ENCODE assay signal across 10 cellular contexts in the genomic region with DNA sequence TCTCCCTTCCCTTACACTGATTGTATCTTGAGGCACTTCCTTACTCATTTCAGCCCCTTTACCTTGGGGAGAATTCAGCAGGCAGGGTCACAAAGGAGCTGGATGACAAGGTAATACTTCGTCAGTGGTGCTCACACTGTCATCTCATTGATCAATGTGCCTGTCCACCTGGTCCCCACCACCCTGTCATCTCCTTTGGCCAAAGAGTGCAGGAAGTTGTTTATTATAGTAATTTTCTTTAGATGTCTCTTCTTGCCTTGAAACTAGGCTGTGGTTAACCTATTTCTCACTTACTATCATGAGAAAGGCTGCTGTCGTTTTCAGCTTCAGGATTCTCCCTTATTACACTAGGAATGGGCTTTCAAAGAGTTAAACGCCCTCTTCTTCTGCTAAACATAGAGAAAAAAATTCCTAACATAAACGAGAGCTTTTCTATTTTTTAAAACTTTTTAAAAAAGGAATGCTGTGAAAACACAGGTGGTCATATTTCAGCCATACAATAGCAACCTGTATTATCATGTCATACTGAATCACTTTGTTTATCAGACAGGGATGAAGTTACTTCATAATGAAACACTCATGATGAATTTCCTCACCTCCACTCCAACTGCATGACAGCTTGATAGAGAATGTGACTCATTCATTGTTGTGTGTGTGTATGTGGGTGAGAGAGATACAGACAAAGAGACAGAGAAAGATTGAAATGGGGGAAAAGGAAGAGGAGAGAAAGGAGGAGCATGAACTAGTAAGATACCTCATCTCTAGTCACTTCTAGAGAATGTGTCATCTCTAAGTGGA.
A peak's percentile ranks its signal among the peaks of the same experiment; 100 is the strongest.
DNase-seq lines count a peak whose midpoint lies in the region; ATAC-seq and TF ChIP-seq lines count a peak whose summit lies in the region.
"Had no signal": no experiment of that assay in that cellular context is flagged by ENCODE, and none has a peak within 500 bp of the region (broad histone marks: within the 10 kb centered on the region; RNA-seq: fewer than 3 reads in every experiment).

No MANE protein-coding gene starts in this region.

- H3K27me3 ChIP-seq in fibroblast of lung (ENCODE audit: control insufficient read depth, insufficient read depth, low read length), result no peaks in the 10 kb centered on the region
- no peaks in the 10 kb centered on the region for H3K27me3 ChIP-seq in CD8-positive, alpha-beta T cell (ENCODE audit: insufficient read depth, low read length)
- H3K27me3 ChIP-seq: Peyer's patch had no signal

- no peak overlapping the region for H3K4me3 ChIP-seq in fibroblast of lung (replicated peaks in 1 of 4; ENCODE audit: control extremely low read depth in 1 of 4, insufficient read depth in 1 of 4, low read depth in 3 of 4, low read length in 4 of 4)
- H3K4me3 ChIP-seq in CD8-positive, alpha-beta T cell (ENCODE audit: low read depth, low read length), result no peak overlapping the region
- H3K4me3 ChIP-seq: Peyer's patch had no signal

- H3K27me3 Mint-ChIP-seq in CD8-positive, alpha-beta T cell (ENCODE audit: low read depth), result no peaks in the 10 kb centered on the region

- H3K9me3 ChIP-seq in fibroblast of lung (ENCODE audit: control insufficient read depth, insufficient read depth, low read depth, low read length), result no peaks in the 10 kb centered on the region
- H3K9me3 ChIP-seq in CD8-positive, alpha-beta T cell (ENCODE audit: low read length), result no peaks in the 10 kb centered on the region
- H3K9me3 ChIP-seq: Peyer's patch had no signal

- ATAC-seq in activated naive CD4-positive, alpha-beta T cell treated with anti-CD3 and anti-CD28 coated beads, Interleukin-2, amount 50 U/mL, for 72 hours, result peak; percentile 91
- ATAC-seq in CD8-positive, alpha-beta T cell, result no peak

- H3K4me1 Mint-ChIP-seq in CD8-positive, alpha-beta T cell (ENCODE audit: low read depth), result no peaks in the 10 kb centered on the region

- intact Hi-C loops in CD8-positive, alpha-beta T cell (cut with DNase I, micrococcal nuclease), result no loop called here

- POLR2A ChIA-PET in RWPE1 (lab: Yijun Ruan, JAX; ENCODE audit: low non-redundant PET), result no interaction called here
- POLR2A ChIA-PET in CD8-positive, alpha-beta T cell (lab: Charles Lee), result no interaction called here

- no peak overlapping the region for H3K9ac ChIP-seq in fibroblast of lung (ENCODE audit: insufficient read depth, low read length)

- peak in 1 of 2 donors; percentile 50 for DNase-seq in activated naive CD4-positive, alpha-beta T cell treated with anti-CD3 and anti-CD28 coated beads, Interleukin-2, amount 50 U/mL, for 72 hours (ENCODE audit: low spot score in 2 of 2)
- no peak for DNase-seq in activated naive CD4-positive, alpha-beta T cell treated with Interleukin-2 at 50 U/mL for 16 hours
- DNase-seq in RWPE1 (ENCODE audit: low spot score), result peak; percentile 55
- peak; percentile 21 to 90 for DNase-seq in fibroblast of lung (ENCODE audit: low read depth in 2 of 2)
- DNase-seq in stromal cell of bone marrow (ENCODE audit: low read depth), result peak; percentile 28
- no peak for DNase-seq in CD8-positive, alpha-beta T cell
- DNase-seq in SIG-M5 treated with dmso at 0.1 percent for 504 hours (lab: John Stamatoyannopoulos, UW; ENCODE audit: unreplicated experiment), result no peak
- DNase-seq in NK-92 (lab: John Stamatoyannopoulos, UW; ENCODE audit: unreplicated experiment), result no peak
- DNase-seq: COR-L47, Peyer's patch had no signal

- H2AFZ ChIP-seq in fibroblast of lung (ENCODE audit: low read length), result no peak overlapping the region

- H4K20me1 ChIP-seq in fibroblast of lung (ENCODE audit: control insufficient read depth, extremely low read depth, insufficient read depth, low read length), result no peaks in the 10 kb centered on the region

- H3K4me3 Mint-ChIP-seq in CD8-positive, alpha-beta T cell, result no peak overlapping the region

- H3K4me2 ChIP-seq in fibroblast of lung (ENCODE audit: extremely low read depth, insufficient read depth, low read length), result no peak overlapping the region

- H3K4me1 ChIP-seq in fibroblast of lung (ENCODE audit: control insufficient read depth, extremely low read depth, insufficient read depth, low read length), result no peaks in the 10 kb centered on the region
- H3K4me1 ChIP-seq in CD8-positive, alpha-beta T cell (ENCODE audit: insufficient read depth, low read length), result no peaks in the 10 kb centered on the region
- H3K4me1 ChIP-seq: Peyer's patch had no signal

- H3K27ac Mint-ChIP-seq in activated naive CD4-positive, alpha-beta T cell treated with anti-CD3 and anti-CD28 coated beads, Interleukin-2, amount 50 U/mL, for 72 hours, result peak overlapping the region in 1 of 2 donors; percentile 84
- H3K27ac Mint-ChIP-seq in CD8-positive, alpha-beta T cell, result no peak overlapping the region

- CTCF ChIA-PET in RWPE1 (lab: Yijun Ruan, JAX), result interaction anchor here (0.8 kb wide), 1 partner anchor 307 kb away, joined by 3 read pairs; no protein-coding TSS in a partner anchor
- CTCF ChIA-PET in CD8-positive, alpha-beta T cell (lab: Charles Lee), result no interaction called here

- H3K36me3 ChIP-seq in fibroblast of lung (ENCODE audit: control insufficient read depth, insufficient read depth, low read length), result no peaks in the 10 kb centered on the region
- H3K36me3 ChIP-seq in CD8-positive, alpha-beta T cell (ENCODE audit: insufficient read depth, low read length), result no peaks in the 10 kb centered on the region
- H3K36me3 ChIP-seq: Peyer's patch had no signal

- no peaks in the 10 kb centered on the region for H3K9me3 Mint-ChIP-seq in activated naive CD4-positive, alpha-beta T cell treated with anti-CD3 and anti-CD28 coated beads, Interleukin-2, amount 50 U/mL, for 72 hours
- H3K9me3 Mint-ChIP-seq in CD8-positive, alpha-beta T cell, result no peaks in the 10 kb centered on the region

- TF ChIP-seq CTCF in RWPE1 (conservative IDR thresholded peaks at IDR 0.05; ENCODE audit: low read depth), result no peak
- no peak for TF ChIP-seq CTCF in fibroblast of lung (conservative IDR thresholded peaks at IDR 0.05 in 1 of 2, IDR thresholded peaks at IDR 0.05 in 1 of 2; ENCODE audit: low read depth in 1 of 2, low read length in 2 of 2)
- TF ChIP-seq CTCF in CD8-positive, alpha-beta T cell (IDR thresholded peaks at IDR 0.05), result no peak

- H3K27ac ChIP-seq in RWPE1 (no peak overlapping the region), fibroblast of lung (ENCODE audit: insufficient read depth, low read length) (no peak overlapping the region)
- no peak overlapping the region for H3K27ac ChIP-seq in CD8-positive, alpha-beta T cell (ENCODE audit: low read depth, low read length)
- H3K27ac ChIP-seq: Peyer's patch had no signal

- H3K79me2 ChIP-seq in fibroblast of lung (ENCODE audit: control insufficient read depth, insufficient read depth, low read length), result no peaks in the 10 kb centered on the region

- H3K36me3 Mint-ChIP-seq in activated naive CD4-positive, alpha-beta T cell treated with anti-CD3 and anti-CD28 coated beads, Interleukin-2, amount 50 U/mL, for 72 hours, result no peaks in the 10 kb centered on the region
- H3K36me3 Mint-ChIP-seq in CD8-positive, alpha-beta T cell, result no peaks in the 10 kb centered on the region

Comparison
In these comparisons a context has a peak if more than half of its experiments do, and no peak if none do; other contexts are left out.
1. DNase-seq: peak in RWPE1 (single experiment), fibroblast of lung (2 of 2) and stromal cell of bone marrow (single experiment); none in activated naive CD4-positive, alpha-beta T cell treated with Interleukin-2 at 50 U/mL for 16 hours (single experiment), CD8-positive, alpha-beta T cell (0 of 7), SIG-M5 treated with dmso at 0.1 percent for 504 hours (single experiment) and NK-92 (single experiment).